ENCODE assay signal across 15 cellular contexts in the genomic region with DNA sequence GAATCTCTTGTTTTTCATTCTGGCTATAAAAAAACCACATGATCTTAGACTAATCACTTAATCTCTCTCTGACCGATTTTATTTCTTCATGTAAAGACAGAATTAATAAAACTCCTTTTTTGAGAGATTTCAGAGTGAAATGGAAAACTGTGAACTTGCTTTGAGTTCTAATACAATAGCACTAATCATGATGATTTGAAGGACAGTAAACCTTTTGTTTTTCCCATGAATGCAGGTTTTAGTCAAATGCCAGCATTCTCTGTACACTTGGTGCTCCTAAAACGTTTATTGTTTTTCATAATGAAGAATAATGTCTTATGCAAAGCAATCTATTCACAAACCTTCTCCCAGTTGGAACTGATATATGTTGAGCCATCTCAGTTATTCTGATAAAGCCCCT.
DNase-seq lines count a peak whose midpoint lies in the region; TF ChIP-seq lines count a peak whose summit lies in the region.
"Had no signal": no experiment of that assay in that cellular context is flagged by ENCODE, and none has a peak within 500 bp of the region (broad histone marks: within the 10 kb centered on the region; RNA-seq: fewer than 3 reads in every experiment).

No MANE protein-coding gene starts in this region.

- peak; percentile 71 for DNase-seq in Ammon's horn (ENCODE audit: low spot score)
- DNase-seq in caudate nucleus (lab: John Stamatoyannopoulos, UW), result no peak
- peak; percentile 81 for DNase-seq in inferior parietal cortex (ENCODE audit: extremely low spot score)
- DNase-seq in pons (ENCODE audit: low spot score), result peak; percentile 97
- DNase-seq in NCI-H2196 (lab: John Stamatoyannopoulos, UW; ENCODE audit: unreplicated experiment), result no peak
- no peak for DNase-seq in activated CD4-positive, alpha-beta T cell treated with anti-CD3 and anti-CD28 coated beads, Interleukin-2, amount 50 U/mL, for 48 hours
- DNase-seq in GM10266 (ENCODE audit: extremely low spot score), result no peak
- DNase-seq in stimulated activated naive CD4-positive, alpha-beta T cell treated with Interleukin-2 at 50 U/mL for 16 hours (lab: John Stamatoyannopoulos, UW), result no peak
- DNase-seq: Caco-2; CD8-positive, alpha-beta memory T cell; DMS53; GF-D8; H7 had no signal

- no peak for TF ChIP-seq CTCF in GM10266 (IDR thresholded peaks at IDR 0.05; ENCODE audit: control insufficient read depth, insufficient read depth, low read depth, missing control alignments)

- H3K27ac ChIP-seq in caudate nucleus (ENCODE audit: low read depth, low read length), result peak overlapping the region; percentile 96
- H3K27ac ChIP-seq: 22Rv1, BLaER1 had no signal

Comparison
In these comparisons a context has a peak if more than half of its experiments do, and no peak if none do; other contexts are left out.
1. DNase-seq: peak in Ammon's horn (single experiment), inferior parietal cortex (single experiment) and pons (single experiment); none in caudate nucleus (0 of 61), NCI-H2196 (single experiment), activated CD4-positive, alpha-beta T cell treated with anti-CD3 and anti-CD28 coated beads, Interleukin-2, amount 50 U/mL, for 48 hours (0 of 2), GM10266 (single experiment) and stimulated activated naive CD4-positive, alpha-beta T cell treated with Interleukin-2 at 50 U/mL for 16 hours (single experiment).